In the genomic region with DNA sequence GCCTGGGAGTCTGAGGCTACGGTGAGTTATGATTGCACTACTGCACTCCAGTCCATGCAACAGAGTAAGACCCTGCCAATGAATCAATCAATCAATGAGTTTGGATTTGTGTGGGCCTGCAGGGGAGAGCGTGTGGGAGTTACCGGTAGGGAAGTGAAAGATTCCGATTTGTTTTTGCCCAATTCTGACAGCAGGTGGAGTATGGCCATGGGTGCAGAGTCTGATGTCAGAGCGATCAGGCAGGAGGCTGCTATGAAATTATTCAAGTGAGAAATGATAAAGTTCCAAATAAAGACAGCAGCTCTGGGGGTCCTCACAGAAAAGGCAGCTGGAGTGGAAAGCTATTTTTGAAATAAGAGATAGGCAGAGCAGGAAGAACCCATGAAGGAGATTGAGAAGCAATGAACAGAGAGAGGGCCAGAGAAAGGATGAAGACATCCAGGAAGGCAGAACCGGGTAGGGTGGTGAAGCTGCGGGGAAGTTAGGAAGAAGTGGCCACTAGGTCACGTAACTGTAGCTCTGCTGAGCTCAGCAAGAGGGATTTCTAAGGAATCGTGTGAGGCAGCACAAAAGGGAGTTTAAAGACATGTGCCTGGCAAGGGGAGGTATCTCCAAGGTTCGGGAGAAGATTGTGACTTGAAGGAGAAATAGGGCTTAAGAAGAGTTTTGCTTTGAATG, we compare ENCODE assay signal across 8 cellular contexts.
DNase-seq lines count a peak whose midpoint lies in the region; ATAC-seq and TF ChIP-seq lines count a peak whose summit lies in the region.

No MANE protein-coding gene starts in this region.

- H3F3A ChIP-seq in GM23248 (ENCODE audit: insufficient read depth), result no peaks in the 10 kb centered on the region

- no peak for ATAC-seq in activated CD8-positive, alpha-beta T cell treated with anti-CD3 and anti-CD28 coated beads for 36 hours

- H3K4me3 Mint-ChIP-seq in activated CD8-positive, alpha-beta T cell treated with anti-CD3 and anti-CD28 coated beads for 36 hours, result no peak overlapping the region

- intact Hi-C loops in activated CD8-positive, alpha-beta T cell treated with anti-CD3 and anti-CD28 coated beads for 36 hours (cut with micrococcal nuclease), result no loop called here

- no peaks in the 10 kb centered on the region for H3K79me2 ChIP-seq in GM23248 (ENCODE audit: insufficient read depth)

- 36 to 39% methylated on average over 10 of the region's 10 CpGs for WGBS in GM23248 (ENCODE audit: low coverage in 1 of 2, low lambda C conversion rate in 2 of 2, missing lambda C conversion rate in 2 of 2), 2 experiments

- DNase-seq in ACHN (peak; percentile 11), GM23248 (peak; percentile 43), T47D (ENCODE audit: low read depth in 1 of 2, low spot score in 1 of 2) (peak; percentile 56 to 63), left kidney (ENCODE audit: low read depth, low spot score) (peak; percentile 60), RPMI8226 (no peak), GF-D8 (lab: John Stamatoyannopoulos, UW) (no peak), SHP77 treated with DMSO at 0.1 percent for 48 hours (lab: John Stamatoyannopoulos, UW) (no peak)
- DNase-seq in activated CD8-positive, alpha-beta T cell treated with anti-CD3 and anti-CD28 coated beads for 36 hours, result no peak

- TF ChIP-seq CTCF in activated CD8-positive, alpha-beta T cell treated with anti-CD3 and anti-CD28 coated beads for 36 hours (IDR thresholded peaks at IDR 0.05), result no peak

- POLR2A ChIA-PET in activated CD8-positive, alpha-beta T cell treated with anti-CD3 and anti-CD28 coated beads for 36 hours (lab: Charles Lee), result no interaction called here

- H3K4me1 ChIP-seq in GM23248 (ENCODE audit: insufficient read depth), result no peaks in the 10 kb centered on the region

- no peaks in the 10 kb centered on the region for H3K9me3 ChIP-seq in GM23248 (ENCODE audit: low read depth)

- no peaks in the 10 kb centered on the region for H4K20me1 ChIP-seq in GM23248 (ENCODE audit: insufficient read depth)

- H3K27ac ChIP-seq in GM23248, result no peak overlapping the region

- CTCF ChIA-PET in activated CD8-positive, alpha-beta T cell treated with anti-CD3 and anti-CD28 coated beads for 36 hours (lab: Charles Lee), result interaction anchor here (0.9 to 1.1 kb wide), 2 partner anchors 24 to 63 kb away, joined by 3 read pairs; no protein-coding TSS in a partner anchor

- H3K4me3 ChIP-seq in GM23248, result no peak overlapping the region

- no peak overlapping the region for H3K9ac ChIP-seq in GM23248

- H3K36me3 ChIP-seq in GM23248 (ENCODE audit: low read depth), result no peaks in the 10 kb centered on the region

- no peaks in the 10 kb centered on the region for H3K9me3 Mint-ChIP-seq in activated CD8-positive, alpha-beta T cell treated with anti-CD3 and anti-CD28 coated beads for 36 hours

- H3K9me2 ChIP-seq in GM23248 (ENCODE audit: insufficient read depth), result no peaks in the 10 kb centered on the region

- H3K27ac Mint-ChIP-seq in activated CD8-positive, alpha-beta T cell treated with anti-CD3 and anti-CD28 coated beads for 36 hours, result no peak overlapping the region

- no peak overlapping the region for H2AFZ ChIP-seq in GM23248

- H3K27me3 ChIP-seq in GM23248 (replicated peaks; ENCODE audit: insufficient read depth), result no peaks in the 10 kb centered on the region

- H3K36me3 Mint-ChIP-seq in activated CD8-positive, alpha-beta T cell treated with anti-CD3 and anti-CD28 coated beads for 36 hours (ENCODE audit: low read depth), result no peaks in the 10 kb centered on the region

- H3K4me2 ChIP-seq in GM23248 (ENCODE audit: unreplicated experiment), result no peak overlapping the region

- in situ Hi-C loops in ACHN (cut with HindIII; ENCODE audit: low pct_ligation_motif_present, low pct_unique_long_range_greater_than_20kb, low sequenced_read_pairs), result no loop called here
- in situ Hi-C loops in GM23248 (cut with MboI), result no loop called here
- in situ Hi-C loops in T47D (cut with HindIII; ENCODE audit: low pct_unique_long_range_greater_than_20kb, low sequenced_read_pairs), result no loop called here

- H3K4me1 Mint-ChIP-seq in activated CD8-positive, alpha-beta T cell treated with anti-CD3 and anti-CD28 coated beads for 36 hours (ENCODE audit: low read depth), result no peaks in the 10 kb centered on the region

- no peaks in the 10 kb centered on the region for H3K27me3 Mint-ChIP-seq in activated CD8-positive, alpha-beta T cell treated with anti-CD3 and anti-CD28 coated beads for 36 hours

Comparison
In these comparisons a context has a peak if more than half of its experiments do, and no peak if none do; other contexts are left out.
1. DNase-seq: peak in ACHN (single experiment), GM23248 (single experiment), T47D (2 of 2) and left kidney (single experiment); none in activated CD8-positive, alpha-beta T cell treated with anti-CD3 and anti-CD28 coated beads for 36 hours (single experiment), RPMI8226 (single experiment), GF-D8 (single experiment) and SHP77 treated with DMSO at 0.1 percent for 48 hours (single experiment).